1 cellular context compared by ENCODE assay signal in the genomic region with DNA sequence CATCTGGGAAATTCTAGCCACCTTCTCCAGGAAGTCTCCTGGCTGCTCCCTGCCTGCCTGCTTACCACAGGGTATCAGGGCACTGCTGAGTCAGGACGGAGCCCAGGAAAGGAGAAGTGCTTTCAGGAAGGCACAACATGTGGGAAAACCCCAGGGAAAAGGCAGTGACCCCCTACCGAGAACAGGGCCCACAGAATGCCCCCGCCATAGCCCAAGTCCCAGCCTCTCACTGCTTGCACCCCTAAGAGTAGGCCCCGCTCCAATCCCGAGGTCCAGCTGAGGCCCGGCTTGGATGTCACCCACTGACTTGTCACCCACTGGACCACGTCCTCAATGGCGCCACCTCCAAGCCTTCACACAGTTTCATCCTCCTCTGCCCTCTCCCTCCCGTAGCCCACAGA.
TF ChIP-seq lines count a peak whose summit lies in the region.

No MANE protein-coding gene starts in this region.

TF ChIP-seq in GM12878, 131 proteins besides CTCF, POLR2A, EP300 and RAD21:
- peak; percentile 44; the same call in 1 of the 2 replicates for TF ChIP-seq SPI1 (IDR thresholded peaks at IDR 0.05; ENCODE audit: borderline replicate concordance, insufficient read depth, low read depth, low read length)
- no peak for TF ChIP-seq ZNF24 (IDR thresholded peaks at IDR 0.05)
- no peak for TF ChIP-seq EED (IDR thresholded peaks at IDR 0.05; ENCODE audit: low read depth)
- TF ChIP-seq MYB (IDR thresholded peaks at IDR 0.05; ENCODE audit: borderline replicate concordance, low read depth, low read length): no peak
- no peak for TF ChIP-seq RB1 (IDR thresholded peaks at IDR 0.05; ENCODE audit: borderline replicate concordance)
- TF ChIP-seq RUNX3 (IDR thresholded peaks at IDR 0.05; ENCODE audit: low read length): no peak
- TF ChIP-seq HCFC1 (IDR thresholded peaks at IDR 0.05; ENCODE audit: low read length): no peak
- no peak for TF ChIP-seq PAX8 (IDR thresholded peaks at IDR 0.05)
- TF ChIP-seq, protein P1, sequence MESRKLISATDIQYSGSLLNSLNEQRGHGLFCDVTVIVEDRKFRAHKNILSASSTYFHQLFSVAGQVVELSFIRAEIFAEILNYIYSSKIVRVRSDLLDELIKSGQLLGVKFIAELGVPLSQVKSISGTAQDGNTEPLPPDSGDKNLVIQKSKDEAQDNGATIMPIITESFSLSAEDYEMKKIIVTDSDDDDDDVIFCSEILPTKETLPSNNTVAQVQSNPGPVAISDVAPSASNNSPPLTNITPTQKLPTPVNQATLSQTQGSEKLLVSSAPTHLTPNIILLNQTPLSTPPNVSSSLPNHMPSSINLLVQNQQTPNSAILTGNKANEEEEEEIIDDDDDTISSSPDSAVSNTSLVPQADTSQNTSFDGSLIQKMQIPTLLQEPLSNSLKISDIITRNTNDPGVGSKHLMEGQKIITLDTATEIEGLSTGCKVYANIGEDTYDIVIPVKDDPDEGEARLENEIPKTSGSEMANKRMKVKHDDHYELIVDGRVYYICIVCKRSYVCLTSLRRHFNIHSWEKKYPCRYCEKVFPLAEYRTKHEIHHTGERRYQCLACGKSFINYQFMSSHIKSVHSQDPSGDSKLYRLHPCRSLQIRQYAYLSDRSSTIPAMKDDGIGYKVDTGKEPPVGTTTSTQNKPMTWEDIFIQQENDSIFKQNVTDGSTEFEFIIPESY (IDR thresholded peaks at IDR 0.05): no peak
- TF ChIP-seq NFYA (IDR thresholded peaks at IDR 0.05; ENCODE audit: borderline replicate concordance, low read depth, low read length): no peak
- TF ChIP-seq NRF1 (conservative IDR thresholded peaks at IDR 0.05; ENCODE audit: low read depth, low read length): no peak
- TF ChIP-seq IKZF1 (conservative IDR thresholded peaks at IDR 0.05): peak; percentile 26; the same call in 1 of the 2 replicates
- TF ChIP-seq JUND (IDR thresholded peaks at IDR 0.05; ENCODE audit: low read depth, low read length): no peak
- TF ChIP-seq, protein P2, sequence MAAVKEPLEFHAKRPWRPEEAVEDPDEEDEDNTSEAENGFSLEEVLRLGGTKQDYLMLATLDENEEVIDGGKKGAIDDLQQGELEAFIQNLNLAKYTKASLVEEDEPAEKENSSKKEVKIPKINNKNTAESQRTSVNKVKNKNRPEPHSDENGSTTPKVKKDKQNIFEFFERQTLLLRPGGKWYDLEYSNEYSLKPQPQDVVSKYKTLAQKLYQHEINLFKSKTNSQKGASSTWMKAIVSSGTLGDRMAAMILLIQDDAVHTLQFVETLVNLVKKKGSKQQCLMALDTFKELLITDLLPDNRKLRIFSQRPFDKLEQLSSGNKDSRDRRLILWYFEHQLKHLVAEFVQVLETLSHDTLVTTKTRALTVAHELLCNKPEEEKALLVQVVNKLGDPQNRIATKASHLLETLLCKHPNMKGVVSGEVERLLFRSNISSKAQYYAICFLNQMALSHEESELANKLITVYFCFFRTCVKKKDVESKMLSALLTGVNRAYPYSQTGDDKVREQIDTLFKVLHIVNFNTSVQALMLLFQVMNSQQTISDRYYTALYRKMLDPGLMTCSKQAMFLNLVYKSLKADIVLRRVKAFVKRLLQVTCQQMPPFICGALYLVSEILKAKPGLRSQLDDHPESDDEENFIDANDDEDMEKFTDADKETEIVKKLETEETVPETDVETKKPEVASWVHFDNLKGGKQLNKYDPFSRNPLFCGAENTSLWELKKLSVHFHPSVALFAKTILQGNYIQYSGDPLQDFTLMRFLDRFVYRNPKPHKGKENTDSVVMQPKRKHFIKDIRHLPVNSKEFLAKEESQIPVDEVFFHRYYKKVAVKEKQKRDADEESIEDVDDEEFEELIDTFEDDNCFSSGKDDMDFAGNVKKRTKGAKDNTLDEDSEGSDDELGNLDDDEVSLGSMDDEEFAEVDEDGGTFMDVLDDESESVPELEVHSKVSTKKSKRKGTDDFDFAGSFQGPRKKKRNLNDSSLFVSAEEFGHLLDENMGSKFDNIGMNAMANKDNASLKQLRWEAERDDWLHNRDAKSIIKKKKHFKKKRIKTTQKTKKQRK (IDR thresholded peaks at IDR 0.05; ENCODE audit: low read depth, low read length): no peak
- TF ChIP-seq, protein P3, sequence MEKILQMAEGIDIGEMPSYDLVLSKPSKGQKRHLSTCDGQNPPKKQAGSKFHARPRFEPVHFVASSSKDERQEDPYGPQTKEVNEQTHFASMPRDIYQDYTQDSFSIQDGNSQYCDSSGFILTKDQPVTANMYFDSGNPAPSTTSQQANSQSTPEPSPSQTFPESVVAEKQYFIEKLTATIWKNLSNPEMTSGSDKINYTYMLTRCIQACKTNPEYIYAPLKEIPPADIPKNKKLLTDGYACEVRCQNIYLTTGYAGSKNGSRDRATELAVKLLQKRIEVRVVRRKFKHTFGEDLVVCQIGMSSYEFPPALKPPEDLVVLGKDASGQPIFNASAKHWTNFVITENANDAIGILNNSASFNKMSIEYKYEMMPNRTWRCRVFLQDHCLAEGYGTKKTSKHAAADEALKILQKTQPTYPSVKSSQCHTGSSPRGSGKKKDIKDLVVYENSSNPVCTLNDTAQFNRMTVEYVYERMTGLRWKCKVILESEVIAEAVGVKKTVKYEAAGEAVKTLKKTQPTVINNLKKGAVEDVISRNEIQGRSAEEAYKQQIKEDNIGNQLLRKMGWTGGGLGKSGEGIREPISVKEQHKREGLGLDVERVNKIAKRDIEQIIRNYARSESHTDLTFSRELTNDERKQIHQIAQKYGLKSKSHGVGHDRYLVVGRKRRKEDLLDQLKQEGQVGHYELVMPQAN (conservative IDR thresholded peaks at IDR 0.05): no peak
